12 cellular contexts compared by ENCODE assay signal in genomic region chr10:79058899-79059771, GRCh38. TPM values are rescaled to one million over a fixed set of nuclear protein-coding genes. Genes with fewer than 3 reads are reported as not detected.
A peak's percentile ranks its signal among the peaks of the same experiment; 100 is the strongest.
DNase-seq lines count a peak whose midpoint lies in the region; ATAC-seq and TF ChIP-seq lines count a peak whose summit lies in the region.
"Had no signal": no experiment of that assay in that cellular context is flagged by ENCODE, and none has a peak within 500 bp of the region (broad histone marks: within the 10 kb centered on the region; RNA-seq: fewer than 3 reads in every experiment).

No MANE protein-coding gene starts in this region.

- DNase-seq in breast epithelium (ENCODE audit: low spot score in 2 of 2): no peak
- DNase-seq in MCF 10A (ENCODE audit: unreplicated experiment): no peak
- DNase-seq in Right ventricle myocardium superior: no peak
- DNase-seq in aorta: peak; percentile 12 to 17
- no peak for DNase-seq in central memory CD4-positive, alpha-beta T cell
- no peak for DNase-seq in NCI-H69 (lab: John Stamatoyannopoulos, UW)
- DNase-seq: activated CD4-positive, alpha-beta memory T cell treated with anti-CD3 and anti-CD28 coated beads for 36 hours; stimulated activated CD4-positive, alpha-beta T cell treated with anti-CD3 and anti-CD28 coated beads, Interleukin-4, amount 100 ng/mL, for 24 hours had no signal

- no TSS peak for BruUV-seq in MCF 10A (replicated peaks; lab: Mats Ljungman, UMichigan)

- H3K27me3 ChIP-seq in breast epithelium: no peaks in the 10 kb centered on the region
- H3K27me3 ChIP-seq in mucosa of stomach (ENCODE audit: control insufficient read depth, insufficient read depth, low read length): no peaks in the 10 kb centered on the region
- H3K27me3 ChIP-seq in aorta (ENCODE audit: control insufficient read depth in 1 of 2, insufficient read depth in 2 of 2, low read length in 1 of 2): no peaks in the 10 kb centered on the region
- H3K27me3 ChIP-seq: SJSA1 had no signal

- TF ChIP-seq POLR2A in breast epithelium (IDR thresholded peaks at IDR 0.05): no peak

- 86 to 91% methylated on average over 10 of the region's 10 CpGs for WGBS in aorta, 2 donors

- H3K27ac ChIP-seq in breast epithelium (peak overlapping the region; percentile 60 to 75), aorta (ENCODE audit: low read depth in 1 of 2, low read length in 2 of 2) (no peak overlapping the region)
- H3K27ac ChIP-seq: SJSA1 had no signal

- no peak for TF ChIP-seq CTCF in breast epithelium (IDR thresholded peaks at IDR 0.05)
- TF ChIP-seq CTCF in MCF 10A (IDR thresholded peaks at IDR 0.05; ENCODE audit: unreplicated experiment): no peak

- CTCF ChIA-PET in MCF 10A (lab: Yijun Ruan, JAX): interaction anchor here (0.5 to 0.7 kb wide), 3 partner anchors 10 to 429 kb away, joined by 4 to 6 read pairs (median 4); partner anchors contain the start of gene ZMIZ1

- H3K9me3 ChIP-seq in breast epithelium (no peaks in the 10 kb centered on the region), mucosa of stomach (ENCODE audit: control insufficient read depth, low read length) (no peaks in the 10 kb centered on the region), aorta (ENCODE audit: control insufficient read depth, low read length) (no peaks in the 10 kb centered on the region)

- intact Hi-C loops in breast epithelium (cut with DNase I; ENCODE audit: low total_unique reads) (no loop called here), MCF 10A (cut with micrococcal nuclease) (no loop called here), Right ventricle myocardium superior (cut with DNase I) (no loop called here), aorta (cut with DNase I) (no loop called here)

- H3K27me3 Mint-ChIP-seq in MCF 10A (ENCODE audit: insufficient read depth, unreplicated experiment): no peaks in the 10 kb centered on the region
- H3K27me3 Mint-ChIP-seq: activated CD4-positive, alpha-beta memory T cell treated with anti-CD3 and anti-CD28 coated beads for 36 hours; naive thymus-derived CD8-positive, alpha-beta T cell had no signal

- H3K4me1 ChIP-seq in breast epithelium (no peaks in the 10 kb centered on the region), mucosa of stomach (ENCODE audit: control insufficient read depth, insufficient read depth, low read length) (peaks cover 90% of the 10 kb centered on the region), aorta (ENCODE audit: control insufficient read depth in 1 of 2, insufficient read depth in 2 of 2, low read length in 2 of 2) (no peaks in the 10 kb centered on the region)
- H3K4me1 ChIP-seq: SJSA1 had no signal

- POLR2A ChIA-PET in MCF 10A (lab: Yijun Ruan, JAX): no interaction called here

- no peaks in the 10 kb centered on the region for H3K9me3 Mint-ChIP-seq in MCF 10A (ENCODE audit: unreplicated experiment)
- H3K9me3 Mint-ChIP-seq: activated CD4-positive, alpha-beta memory T cell treated with anti-CD3 and anti-CD28 coated beads for 36 hours; naive thymus-derived CD8-positive, alpha-beta T cell had no signal

- peak; percentile 44 for ATAC-seq in Right ventricle myocardium superior (ENCODE audit: poor library complexity)
- no peak for ATAC-seq in aorta (ENCODE audit: low FRiP score)
- no peak for ATAC-seq in HG03442 (IDR thresholded peaks at IDR 0.05; ENCODE audit: unreplicated experiment)
- ATAC-seq: naive thymus-derived CD8-positive, alpha-beta T cell had no signal

- no peaks in the 10 kb centered on the region for H3K36me3 ChIP-seq in breast epithelium
- H3K36me3 ChIP-seq in mucosa of stomach (ENCODE audit: control insufficient read depth, insufficient read depth, low read length): no peaks in the 10 kb centered on the region
- H3K36me3 ChIP-seq in aorta (ENCODE audit: control insufficient read depth in 1 of 2, insufficient read depth in 2 of 2, low read length in 1 of 2): no peaks in the 10 kb centered on the region
- H3K36me3 ChIP-seq: SJSA1 had no signal

- H3K9ac ChIP-seq in mucosa of stomach (ENCODE audit: low read length): peak overlapping the region; percentile 11

- no peaks in the 10 kb centered on the region for H3K36me3 Mint-ChIP-seq in MCF 10A (ENCODE audit: insufficient read depth, unreplicated experiment)
- H3K36me3 Mint-ChIP-seq: activated CD4-positive, alpha-beta memory T cell treated with anti-CD3 and anti-CD28 coated beads for 36 hours; naive thymus-derived CD8-positive, alpha-beta T cell had no signal

- no peak overlapping the region for H3K27ac Mint-ChIP-seq in MCF 10A (ENCODE audit: low read depth, unreplicated experiment)
- H3K27ac Mint-ChIP-seq: activated CD4-positive, alpha-beta memory T cell treated with anti-CD3 and anti-CD28 coated beads for 36 hours had no signal

- H3K4me3 ChIP-seq in breast epithelium (no peak overlapping the region), mucosa of stomach (ENCODE audit: low read length) (no peak overlapping the region), aorta (ENCODE audit: low read length in 2 of 2) (no peak overlapping the region)
- H3K4me3 ChIP-seq: SJSA1 had no signal

- no peak overlapping the region for H3K4me3 Mint-ChIP-seq in MCF 10A (ENCODE audit: unreplicated experiment)
- H3K4me3 Mint-ChIP-seq: activated CD4-positive, alpha-beta memory T cell treated with anti-CD3 and anti-CD28 coated beads for 36 hours; naive thymus-derived CD8-positive, alpha-beta T cell had no signal

- H3K4me1 Mint-ChIP-seq in MCF 10A (ENCODE audit: insufficient read depth, unreplicated experiment): no peaks in the 10 kb centered on the region

RNA-seq across cellular contexts. Expression of gene ZMIZ1, which starts 9.6 kb away (rescaled TPM):
- total RNA-seq in breast epithelium (10 to 100 TPM; 34.4 to 63.7 (median 39.8) TPM), MCF 10A (2022) (15.5 and 20.3 TPM in 2 replicates), Right ventricle myocardium superior (44.8 TPM), aorta (10 to 100 TPM; 48.5 to 84.1 TPM)
- polyA plus RNA-seq in aorta: 1 to 10 TPM; 7.8 to 8.0 TPM

Comparison
In these comparisons a context has a peak if more than half of its experiments do, and no peak if none do; other contexts are left out.
1. DNase-seq: peak in aorta (2 of 2); none in breast epithelium (0 of 2), MCF 10A (single experiment), Right ventricle myocardium superior (single experiment), central memory CD4-positive, alpha-beta T cell (single experiment) and NCI-H69 (single experiment).
2. H3K27ac ChIP-seq: peak in breast epithelium (2 of 2); none in aorta (0 of 2).